In the genomic region with DNA sequence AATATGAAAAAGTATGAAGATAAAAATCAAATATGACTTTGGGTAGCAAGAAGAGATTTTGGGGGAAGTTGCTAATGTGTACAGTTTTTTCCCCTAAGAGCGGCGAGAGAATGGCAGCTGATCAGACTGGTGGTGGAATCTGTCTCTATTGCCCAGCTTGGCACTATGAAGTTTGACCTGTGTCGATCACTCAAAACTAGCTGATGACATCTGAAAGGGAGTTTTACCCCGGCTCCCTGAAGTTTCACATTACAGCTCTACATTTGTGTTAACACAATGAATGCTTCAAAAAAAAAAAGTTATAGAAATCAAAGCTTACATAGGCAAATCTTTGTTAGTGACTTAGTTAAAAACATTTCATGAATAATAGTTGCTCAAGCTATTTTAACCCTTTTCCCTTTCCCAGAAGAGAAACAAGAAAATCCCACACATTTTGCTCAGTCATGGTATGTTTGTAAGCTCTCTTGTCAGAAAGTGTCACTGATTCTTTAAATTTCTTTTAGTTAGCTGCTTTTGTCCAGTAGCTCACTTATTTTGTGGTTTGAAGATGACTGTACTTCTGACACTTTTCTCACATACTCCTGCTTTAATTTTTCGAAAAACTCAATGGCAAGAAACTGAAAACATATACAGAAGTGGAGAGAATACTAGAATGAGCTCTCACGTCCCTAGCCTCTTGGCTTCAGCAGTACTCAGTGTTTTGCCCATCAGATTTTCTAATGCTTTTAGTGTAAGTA, we compare ENCODE assay signal across 10 cellular contexts. TPM values are rescaled to one million over a fixed set of nuclear protein-coding genes. Genes with fewer than 3 reads are reported as not detected.
DNase-seq lines count a peak whose midpoint lies in the region; ATAC-seq, FAIRE-seq and TF ChIP-seq lines count a peak whose summit lies in the region.
"Had no signal": no experiment of that assay in that cellular context is flagged by ENCODE, and none has a peak within 500 bp of the region (broad histone marks: within the 10 kb centered on the region; RNA-seq: fewer than 3 reads in every experiment).

No MANE protein-coding gene starts in this region.

- H3K27me3 ChIP-seq in left ventricle myocardium inferior (ENCODE audit: low read depth) (no peaks in the 10 kb centered on the region), H1 (replicated peaks in 1 of 4; ENCODE audit: control insufficient read depth in 3 of 4, extremely low read depth in 1 of 4, insufficient read depth in 3 of 4, low read length in 3 of 4) (no peaks in the 10 kb centered on the region), thoracic aorta (replicated peaks; ENCODE audit: insufficient read depth) (no peaks in the 10 kb centered on the region), vagina (no peaks in the 10 kb centered on the region), WERI-Rb-1 (ENCODE audit: insufficient read depth, low read depth, severe bottlenecking) (no peaks in the 10 kb centered on the region)
- H3K27me3 ChIP-seq: adrenal gland had no signal

- TF ChIP-seq EP300 in H1 (IDR thresholded peaks at IDR 0.05; ENCODE audit: borderline replicate concordance in 1 of 2, low read depth in 2 of 2, low read length in 2 of 2), result no peak

- no peak overlapping the region for H3K14ac ChIP-seq in H1 (ENCODE audit: insufficient read length)

- DNase-seq in left ventricle myocardium inferior, result no peak
- no peak for DNase-seq in Right ventricle myocardium superior
- no peak for DNase-seq in H1 (ENCODE audit: low read depth in 1 of 2, low spot score in 2 of 2)
- DNase-seq in thoracic aorta (ENCODE audit: low spot score), result no peak
- no peak for DNase-seq in vagina (ENCODE audit: extremely low spot score in 2 of 2)
- DNase-seq in NCI-H510A treated with DMSO at 0.1 percent for 48 hours (lab: John Stamatoyannopoulos, UW), result no peak
- no peak for DNase-seq in WERI-Rb-1
- DNase-seq: adrenal gland, NCI-H82 had no signal

- H2AFZ ChIP-seq in H1 (ENCODE audit: low read length), result no peak overlapping the region

- no peak overlapping the region for H3K9ac ChIP-seq in H1 (replicated peaks in 1 of 4; ENCODE audit: extremely low read depth in 1 of 4, low read depth in 3 of 4, low read length in 3 of 4)

- peak overlapping the region; percentile 3 for H3K27ac ChIP-seq in left ventricle myocardium inferior (replicated peaks)
- no peak overlapping the region for H3K27ac ChIP-seq in H1 (ENCODE audit: low read depth, low read length)
- H3K27ac ChIP-seq in thoracic aorta, result peak overlapping the region; percentile 19 to 20
- no peak overlapping the region for H3K27ac ChIP-seq in vagina
- no peak overlapping the region for H3K27ac ChIP-seq in WERI-Rb-1
- H3K27ac ChIP-seq: adrenal gland had no signal

- no peak overlapping the region for H3K18ac ChIP-seq in H1 (ENCODE audit: extremely low read depth, low read length)

- no peak overlapping the region for H2BK12ac ChIP-seq in H1 (ENCODE audit: low read depth, low read length)

- H3K36me3 ChIP-seq in left ventricle myocardium inferior, result no peaks in the 10 kb centered on the region
- no peaks in the 10 kb centered on the region; a peak in 1 of 8 replicates for H3K36me3 ChIP-seq in H1 (ENCODE audit: control insufficient read depth in 2 of 4, insufficient read depth in 4 of 4, low read length in 3 of 4)
- H3K36me3 ChIP-seq in thoracic aorta, result no peaks in the 10 kb centered on the region
- H3K36me3 ChIP-seq in vagina, result no peaks in the 10 kb centered on the region
- peaks cover 5% of the 10 kb centered on the region for H3K36me3 ChIP-seq in WERI-Rb-1
- H3K36me3 ChIP-seq: adrenal gland had no signal

- H2BK20ac ChIP-seq in H1 (ENCODE audit: low read length), result no peak overlapping the region

- H3K23ac ChIP-seq in H1 (ENCODE audit: insufficient read length), result no peak overlapping the region

- H3K23me2 ChIP-seq in H1 (ENCODE audit: low read depth, low read length), result peaks cover 3% of the 10 kb centered on the region; the same call in 1 of the 2 replicates

- no peak overlapping the region for H4K91ac ChIP-seq in H1 (replicated peaks; ENCODE audit: insufficient read length, low read length)

- H4K5ac ChIP-seq in H1 (ENCODE audit: insufficient read length, low read depth, low read length), result no peak overlapping the region

- H2BK15ac ChIP-seq in H1 (ENCODE audit: low read length), result no peak overlapping the region

- H3K79me1 ChIP-seq in H1 (ENCODE audit: low read depth, low read length), result peaks cover 16% of the 10 kb centered on the region

- TF ChIP-seq CTCF in left ventricle myocardium inferior (IDR thresholded peaks at IDR 0.05; ENCODE audit: borderline replicate concordance) (no peak), H1 (IDR thresholded peaks at IDR 0.05; ENCODE audit: control extremely low read depth in 1 of 3, insufficient read depth in 1 of 3, low read depth in 1 of 3, low read length in 3 of 3) (no peak), thoracic aorta (IDR thresholded peaks at IDR 0.05) (no peak), vagina (IDR thresholded peaks at IDR 0.05) (no peak), WERI-Rb-1 (IDR thresholded peaks at IDR 0.05; ENCODE audit: low read depth, low read length) (no peak)

- H3K56ac ChIP-seq in H1 (replicated peaks; ENCODE audit: insufficient read length, low read depth, low read length), result no peak overlapping the region

- H2BK120ac ChIP-seq in H1 (replicated peaks; ENCODE audit: low read depth, low read length), result no peak overlapping the region

- TF ChIP-seq POLR2A in H1 (IDR thresholded peaks at IDR 0.05; ENCODE audit: control extremely low read depth in 1 of 2, low read depth in 2 of 2, low read length in 2 of 2), result no peak
- TF ChIP-seq POLR2A in vagina (IDR thresholded peaks at IDR 0.05), result no peak

- H3K4me2 ChIP-seq in H1 (ENCODE audit: insufficient read depth in 1 of 2, low read depth in 2 of 2, low read length in 2 of 2), result no peak overlapping the region

- peaks cover 52 to 100% of the 10 kb centered on the region in 2 experiments for H3K79me2 ChIP-seq in H1 (ENCODE audit: control insufficient read depth in 1 of 2, insufficient read depth in 2 of 2, low read length in 2 of 2)

- H3K4me3 ChIP-seq in left ventricle myocardium inferior (no peak overlapping the region), H1 (ENCODE audit: extremely low read depth in 1 of 4, insufficient read depth in 2 of 4, low read depth in 3 of 4, low read length in 4 of 4) (no peak overlapping the region), thoracic aorta (peak overlapping the region; percentile 22), vagina (no peak overlapping the region), WERI-Rb-1 (ENCODE audit: low read depth, low read length) (no peak overlapping the region)
- H3K4me3 ChIP-seq: adrenal gland had no signal

- CTCF ChIA-PET in H1 (lab: Charles Lee; ENCODE audit: partially characterized antibody), result interaction anchor here (0.7 to 2.0 kb wide), 2 partner anchors 11 to 55 kb away, joined by 3 to 4 read pairs; no protein-coding TSS in a partner anchor

- TF ChIP-seq RAD21 in H1 (IDR thresholded peaks at IDR 0.05 in 1 of 2, conservative IDR thresholded peaks at IDR 0.05 in 1 of 2; ENCODE audit: low read depth in 2 of 2, low read length in 2 of 2), result no peak

- ATAC-seq in Right ventricle myocardium superior (ENCODE audit: poor library complexity) (no peak), HG03108 (IDR thresholded peaks at IDR 0.05; ENCODE audit: unreplicated experiment) (peak; percentile 39), thoracic aorta (ENCODE audit: insufficient number of reproducible peaks, low FRiP score, low read depth) (no peak)

- H3K9me3 ChIP-seq in left ventricle myocardium inferior (replicated peaks) (no peaks in the 10 kb centered on the region), H1 (ENCODE audit: insufficient read depth in 2 of 2, low read depth in 1 of 2, low read length in 1 of 2) (no peaks in the 10 kb centered on the region), thoracic aorta (no peaks in the 10 kb centered on the region), vagina (no peaks in the 10 kb centered on the region), WERI-Rb-1 (ENCODE audit: severe bottlenecking) (no peaks in the 10 kb centered on the region)
- H3K9me3 ChIP-seq: adrenal gland had no signal

- 87% methylated on average over 6 of the region's 6 CpGs; no CpG with 5 or more reads in 1 of the 2 experiments for WGBS in H1 (ENCODE audit: extremely low coverage in 1 of 2, insufficient coverage in 1 of 2, insufficient read length in 1 of 2, insufficient replicate concordance in 2 of 2, low coverage in 1 of 2, low lambda C conversion rate in 2 of 2, missing lambda C conversion rate in 1 of 2), 2 experiments

- POLR2A ChIA-PET in H1 (lab: Charles Lee; ENCODE audit: partially characterized antibody), result interaction anchor here (0.5 to 1.6 kb wide), 4 partner anchors 13 to 341 kb away, joined by 3 to 4 read pairs (median 4); partner anchors contain the start of gene DYRK1A

- intact Hi-C loops in left ventricle myocardium inferior (cut with micrococcal nuclease), result no loop called here
- intact Hi-C loops in Right ventricle myocardium superior (cut with DNase I), result no loop called here
- intact Hi-C loops in vagina (cut with DNase I), result no loop called here

- H3K4me1 ChIP-seq in left ventricle myocardium inferior, result peaks cover 97% of the 10 kb centered on the region
- no peaks in the 10 kb centered on the region; a peak in 1 of 7 replicates for H3K4me1 ChIP-seq in H1 (replicated peaks in 1 of 4; ENCODE audit: control insufficient read depth in 3 of 4, insufficient read depth in 4 of 4, low read length in 3 of 4)
- peaks cover 47 to 73% of the 10 kb centered on the region in 2 donors for H3K4me1 ChIP-seq in thoracic aorta (ENCODE audit: control insufficient read depth in 1 of 2, low read depth in 2 of 2)
- peaks cover 84% of the 10 kb centered on the region for H3K4me1 ChIP-seq in vagina

- FAIRE-seq in H1 (lab: Jason Lieb, UNC), result no peak

- H2BK5ac ChIP-seq in H1 (ENCODE audit: low read depth, low read length), result no peak overlapping the region

- H2AK5ac ChIP-seq in H1 (ENCODE audit: low read depth, low read length), result no peak overlapping the region

- H4K8ac ChIP-seq in H1 (ENCODE audit: extremely low read depth, insufficient read depth, low read length), result no peak overlapping the region

- no peak overlapping the region for H3K4ac ChIP-seq in H1 (replicated peaks; ENCODE audit: insufficient read length, low read depth, low read length)

- H4K20me1 ChIP-seq in H1 (replicated peaks in 1 of 2; ENCODE audit: control insufficient read depth in 1 of 2, insufficient read depth in 2 of 2, low read length in 2 of 2), result peaks cover 32 to 37% of the 10 kb centered on the region in 2 experiments

RNA-seq across cellular contexts. Expression of gene DYRK1A, which starts 41.3 kb away (rescaled TPM):
- total RNA-seq in left ventricle myocardium inferior (64.6 TPM), Right ventricle myocardium superior (62.7 TPM), thoracic aorta (10 to 100 TPM; 77.2 to 93.8 TPM), vagina (78.1 TPM)
- 61.1 and 64.4 TPM in 2 replicates for total RNA-seq in H1 (2021; fragmentation: NEBNext Ultra II Directional; extraction: Animal tissue kit (Norgen Biotek cat#: 25700))
- 49.3 and 62.2 TPM in 2 replicates for polyA plus RNA-seq in H1 (2011; rRNA removed)
- 48.7 TPM for polyA plus RNA-seq in H1 (2011; cell fraction: cytosol; rRNA removed)
- polyA plus RNA-seq in H1 (2011; cell fraction: nucleus; rRNA removed), result 90.1 TPM
- 24.8 to 31.5 TPM (median 27.6 TPM) in 4 replicates for polyA plus RNA-seq in H1 (2012, experiment 1 of 2)
- polyA plus RNA-seq in H1 (2012, experiment 2 of 2), result 1.9 TPM
- polyA plus RNA-seq in H1 (2013, experiment 1 of 2), result 23.2 TPM
- 24.9 TPM for polyA plus RNA-seq in H1 (2013, experiment 2 of 2)
- polyA minus RNA-seq in H1 (2011; rRNA and poly(A)+ RNA removed), result 233 and 267 TPM in 2 replicates
- polyA minus RNA-seq in H1 (2011; cell fraction: cytosol; rRNA and poly(A)+ RNA removed), result 61.2 TPM
- 167 TPM for polyA minus RNA-seq in H1 (2011; cell fraction: nucleus; rRNA and poly(A)+ RNA removed)

Comparison
In these comparisons a context has a peak if more than half of its experiments do, and no peak if none do; other contexts are left out.
1. H3K27ac ChIP-seq: peak in left ventricle myocardium inferior (single experiment) and thoracic aorta (2 of 2); none in H1 (single experiment), vagina (single experiment) and WERI-Rb-1 (single experiment).